8 cellular contexts compared by ENCODE assay signal in the genomic region with DNA sequence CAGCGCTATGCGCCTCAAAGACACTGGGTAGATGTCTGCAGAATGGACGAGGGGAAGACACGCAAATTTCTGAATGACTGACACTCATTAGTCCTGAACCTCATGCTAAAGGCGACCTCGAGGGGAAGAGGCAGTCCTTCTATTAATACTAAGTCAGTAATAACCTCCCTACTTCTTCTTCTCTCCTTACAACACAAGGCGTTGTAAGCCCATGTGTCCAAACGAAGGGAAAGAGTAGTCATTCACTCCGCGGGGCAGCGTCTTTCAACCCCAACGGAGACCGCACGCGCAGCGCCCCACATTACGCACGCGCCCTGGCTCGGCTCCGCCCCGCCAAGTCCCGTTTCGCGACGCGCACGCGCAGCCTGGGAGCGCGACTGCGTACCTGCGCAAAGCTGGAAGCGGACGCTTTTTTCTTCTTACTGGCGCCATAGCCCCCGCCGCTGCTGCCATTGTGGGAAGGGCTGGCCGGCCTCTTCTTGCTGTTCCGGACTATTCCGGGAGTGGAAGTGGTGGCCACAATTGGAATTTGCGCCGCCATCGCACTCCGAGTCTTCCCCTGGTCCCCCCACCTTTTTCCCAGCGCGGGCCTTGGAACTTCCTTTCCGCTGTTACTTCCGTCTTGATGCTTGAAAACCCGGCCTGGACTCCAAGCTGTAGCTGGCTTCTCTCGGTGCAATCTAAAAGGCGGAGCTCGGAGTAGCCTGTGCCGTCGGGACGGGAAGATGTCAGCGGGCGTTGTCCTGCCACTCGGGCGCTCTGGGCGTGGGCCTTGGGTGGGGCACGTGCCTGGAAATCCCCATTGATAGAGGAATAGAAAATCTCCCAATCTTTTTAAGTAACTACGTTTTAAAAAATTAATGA. TPM values are rescaled to one million over a fixed set of nuclear protein-coding genes. Genes with fewer than 3 reads are reported as not detected.
A peak's percentile ranks its signal among the peaks of the same experiment; 100 is the strongest.
DNase-seq lines count a peak whose midpoint lies in the region; ATAC-seq and TF ChIP-seq lines count a peak whose summit lies in the region.

A gene with protein sequence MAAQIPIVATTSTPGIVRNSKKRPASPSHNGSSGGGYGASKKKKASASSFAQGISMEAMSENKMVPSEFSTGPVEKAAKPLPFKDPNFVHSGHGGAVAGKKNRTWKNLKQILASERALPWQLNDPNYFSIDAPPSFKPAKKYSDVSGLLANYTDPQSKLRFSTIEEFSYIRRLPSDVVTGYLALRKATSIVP (minus strand): TSS at position 627 of the 864 bp plus-strand sequence. CDS start 86 bp downstream, at position 541.

- peak within 1 kb of the TSS; percentile 87 for H3K27ac ChIP-seq in PC-3 (ENCODE audit: low read length)
- peak within 1 kb of the TSS; percentile 89 for H3K27ac ChIP-seq in epithelial cell of prostate

- H4K20me1 ChIP-seq in PC-3 (ENCODE audit: low read length) = no peaks in the 10 kb centered on the region

- peak within 1 kb of the TSS; percentile 91 for H3K9ac ChIP-seq in PC-3 (ENCODE audit: low read length)

- ATAC-seq in GM21717 (IDR thresholded peaks at IDR 0.05; ENCODE audit: unreplicated experiment) (peak; percentile 90), PC-3 (peak; percentile 89)

- no peak for TF ChIP-seq CTCF in PC-3 (conservative IDR thresholded peaks at IDR 0.05; ENCODE audit: low read depth, low read length)

- H3K9me3 ChIP-seq in PC-3 (ENCODE audit: low read length) = no peaks in the 10 kb centered on the region

- CTCF ChIA-PET in PC-3 (lab: Charles Lee) = no interaction called here

- H3K79me2 ChIP-seq in PC-3 (ENCODE audit: low read length) = peaks cover 44% of the 10 kb centered on the region

- TSS peak; percentile 97 for BruUV-seq in PC-3 (replicated peaks; lab: Mats Ljungman, UMichigan)

- H3K4me1 ChIP-seq in PC-3 (ENCODE audit: insufficient read depth, low read length) = peaks cover 22% of the 10 kb centered on the region

- peak within 1 kb of the TSS; percentile 70 for H3K4me3 ChIP-seq in Jurkat, Clone E6-1 (ENCODE audit: low read length)
- H3K4me3 ChIP-seq in PC-3 (ENCODE audit: low read length) = peak within 1 kb of the TSS; percentile 74

- intact Hi-C loops in PC-3 (cut with micrococcal nuclease) = loop anchor here (2.0 to 5.0 kb wide), 2 partner anchors 17 to 90 kb away; no protein-coding TSS in a partner anchor

- peak within 1 kb of the TSS; percentile 74 for H2AFZ ChIP-seq in PC-3 (ENCODE audit: low read length)

- H3K36me3 ChIP-seq in PC-3 (ENCODE audit: low read depth, low read length) = no peaks in the 10 kb centered on the region

- H3F3A ChIP-seq in PC-3 (ENCODE audit: low read length, unreplicated experiment) = no peaks in the 10 kb centered on the region

- H3K27me3 ChIP-seq in PC-3 (ENCODE audit: low read length) = no peaks in the 10 kb centered on the region

- DNase-seq in DMS53 (lab: John Stamatoyannopoulos, UW) (peak; percentile 98), PC-3 (peak; percentile 75), activated T-cell treated with anti-CD3 and anti-CD28 coated beads for 48 hours (ENCODE audit: low read depth) (peak; percentile 93), epithelial cell of prostate (ENCODE audit: low read depth, low spot score) (peak; percentile 80), mucosa of gallbladder (ENCODE audit: low spot score) (peak; percentile 92)
- DNase-seq in Jurkat, Clone E6-1 (ENCODE audit: low read depth, low spot score) = peak; percentile 92
- DNase-seq in stimulated activated CD8-positive, alpha-beta memory T cell treated with anti-CD3 and anti-CD28 coated beads, Interleukin-4, amount 100 ng/mL, for 24 hours (ENCODE audit: low read depth) = peak; percentile 89

- POLR2A ChIA-PET in PC-3 (lab: Charles Lee; ENCODE audit: unreplicated experiment) = interaction anchor here (0.6 to 1.4 kb wide), 4 partner anchors 19 to 147 kb away, joined by 3 to 4 read pairs (median 4); no protein-coding TSS in a partner anchor

- H3K9me2 ChIP-seq in PC-3 (replicated peaks; ENCODE audit: low read length) = no peaks in the 10 kb centered on the region

- H3K4me2 ChIP-seq in PC-3 (ENCODE audit: low read length) = peak within 1 kb of the TSS; percentile 94

RNA-seq across cellular contexts. Expression of the gene that starts here (rescaled TPM):
- 55.2 TPM for polyA plus RNA-seq in Jurkat, Clone E6-1 (2012; ENCODE audit: insufficient read depth, insufficient read length)
- 6.8 and 16.1 TPM in 2 replicates for total RNA-seq in PC-3 (2014; rRNA removed)
- total RNA-seq in mucosa of gallbladder = 33.5 TPM

Comparison
In these comparisons a context has a peak if more than half of its experiments do, and no peak if none do; other contexts are left out.
1. Peak in every context shown above with its lines: DNase-seq, ATAC-seq, H3K4me3 ChIP-seq and H3K27ac ChIP-seq.